ENCODE assay signal across 24 cellular contexts in genomic region chr7:88244287-88244686, GRCh38.
"Had no signal": no experiment of that assay in that cellular context is flagged by ENCODE, and none has a peak within 500 bp of the region (broad histone marks: within the 10 kb centered on the region; RNA-seq: fewer than 3 reads in every experiment).

No MANE protein-coding gene starts in this region.

- H3K27ac ChIP-seq: neural progenitor cell, parathyroid adenoma, psoas muscle, right lobe of liver, sigmoid colon, suprapubic skin, testis, tibial artery, transverse colon, upper lobe of right lung, uterus had no signal

- H3K36me3 ChIP-seq: neural progenitor cell, right lobe of liver, sigmoid colon, suprapubic skin, tibial artery, transverse colon, upper lobe of right lung, uterus had no signal

- ATAC-seq: natural killer cell; psoas muscle; stimulated activated memory B cell treated with anti-CD40 and anti-IgM and Interleukin-4, amounts not matched to agents 10 μg/mL and 1 μg/mL and 100 μg/mL, for 72 hours; stimulated activated naive CD8-positive, alpha-beta T cell treated with anti-CD3 and anti-CD28 coated beads, Interleukin-15, amount 100 ng/mL, for 72 hours; stimulated activated naive CD8-positive, alpha-beta T cell treated with anti-CD3 and anti-CD28 coated beads, Interleukin-15, Interleukin-2, amounts not matched to agents 100 U/mL and 50 U/mL, for 24 hours had no signal

- H3K9me3 ChIP-seq: psoas muscle, right lobe of liver, sigmoid colon, suprapubic skin, testis, tibial artery, transverse colon, upper lobe of right lung, uterus had no signal

- H3K4me1 ChIP-seq: neural progenitor cell, parathyroid adenoma, psoas muscle, right lobe of liver, sigmoid colon, testis, transverse colon, upper lobe of right lung, uterus had no signal

- H3K27me3 ChIP-seq: neural progenitor cell, right lobe of liver, sigmoid colon, suprapubic skin, testis, tibial artery, transverse colon, upper lobe of right lung, uterus had no signal

- H3K4me3 ChIP-seq: neural progenitor cell, psoas muscle, right lobe of liver, sigmoid colon, suprapubic skin, testis, tibial artery, transverse colon, upper lobe of right lung, uterus had no signal

- DNase-seq: naive thymus-derived CD4-positive, alpha-beta T cell; natural killer cell; posterior cingulate gyrus; psoas muscle; right cardiac atrium; right lobe of liver; sigmoid colon; small intestine; stimulated activated CD4-positive, alpha-beta T cell treated with anti-CD3 and anti-CD28 coated beads, Interleukin-15, amount 100 ng/mL, for 24 hours; stimulated activated CD4-positive, alpha-beta T cell treated with anti-CD3 and anti-CD28 coated beads, Interleukin-4, amount 100 ng/mL, for 1 hour; stimulated activated CD4-positive, alpha-beta T cell treated with anti-CD3 and anti-CD28 coated beads, Interleukin-4, amount 100 ng/mL, for 4 hours; stimulated activated CD8-positive, alpha-beta memory T cell treated with anti-CD3 and anti-CD28 coated beads, Interleukin-4, amount 100 ng/mL, for 48 hours; stimulated activated naive CD4-positive, alpha-beta T cell; stimulated activated naive CD8-positive, alpha-beta T cell treated with anti-CD3 and anti-CD28 coated beads, Interleukin-15, amount 100 ng/mL, for 72 hours; stimulated activated naive CD8-positive, alpha-beta T cell treated with anti-CD3 and anti-CD28 coated beads, Interleukin-15, Interleukin-2, amounts not matched to agents 100 U/mL and 50 U/mL, for 24 hours; testis; tibial artery; transverse colon; upper lobe of right lung; uterus had no signal
